Comparison of ENCODE assay signal across 9 cellular contexts in genomic region chr7:10889266-10889898, GRCh38.
DNase-seq lines count a peak whose midpoint lies in the region; ATAC-seq and TF ChIP-seq lines count a peak whose summit lies in the region.
"Had no signal": no experiment of that assay in that cellular context is flagged by ENCODE, and none has a peak within 500 bp of the region (broad histone marks: within the 10 kb centered on the region; RNA-seq: fewer than 3 reads in every experiment).

No MANE protein-coding gene starts in this region.

- TF ChIP-seq CTCF in mammary epithelial cell (conservative IDR thresholded peaks at IDR 0.05 in 1 of 2, IDR thresholded peaks at IDR 0.05 in 1 of 2; ENCODE audit: extremely low read depth in 1 of 2, insufficient read depth in 1 of 2, low read depth in 1 of 2, low read length in 2 of 2) (peak; percentile 92 to 93), kidney epithelial cell (IDR thresholded peaks at IDR 0.05; ENCODE audit: insufficient read depth, low read length, poor library complexity, severe bottlenecking) (peak; percentile 82)

- H3K27ac ChIP-seq in mammary epithelial cell (ENCODE audit: insufficient read depth, low read depth, low read length): no peak overlapping the region
- H3K27ac ChIP-seq: SJSA1 had no signal

- H3K4me3 ChIP-seq in mammary epithelial cell (replicated peaks in 1 of 3; ENCODE audit: insufficient read depth in 1 of 3, low read depth in 2 of 3, low read length in 3 of 3): no peak overlapping the region
- no peak overlapping the region for H3K4me3 ChIP-seq in kidney epithelial cell (ENCODE audit: low read depth, low read length)
- H3K4me3 ChIP-seq: SJSA1 had no signal

- no peaks in the 10 kb centered on the region for H3K4me1 ChIP-seq in mammary epithelial cell (ENCODE audit: insufficient read depth, low read length)
- H3K4me1 ChIP-seq: SJSA1 had no signal

- CTCF ChIA-PET in mammary epithelial cell (lab: Charles Lee; ENCODE audit: low non-redundant PET): no interaction called here

- no TSS peak for BruUV-seq in mammary epithelial cell (replicated peaks; lab: Mats Ljungman, UMichigan)

- H4K20me1 ChIP-seq in mammary epithelial cell (ENCODE audit: insufficient read depth, low read length): no peaks in the 10 kb centered on the region

- peak; percentile 60 to 73 for DNase-seq in AML-193 (lab: John Stamatoyannopoulos, UW)
- peak; percentile 32 to 84 (median 41) for DNase-seq in NCI-H1417 (lab: John Stamatoyannopoulos, UW)
- DNase-seq in SW480 (ENCODE audit: low spot score): peak; percentile 79
- DNase-seq in mammary epithelial cell: peak; percentile 24
- peak; percentile 14 for DNase-seq in kidney epithelial cell (ENCODE audit: low read depth)
- peak; percentile 7 to 19 for DNase-seq in stimulated activated CD4-positive, alpha-beta T cell treated with anti-CD3 and anti-CD28 coated beads, Interleukin-4, amount 100 ng/mL, for 4 hours

- no peaks in the 10 kb centered on the region for H3K79me2 ChIP-seq in mammary epithelial cell (ENCODE audit: insufficient read depth, low read length)

- 67% methylated on average over 9 of the region's 10 CpGs for WGBS in mammary epithelial cell (ENCODE audit: low coverage, missing lambda C conversion rate)

- H3K36me3 ChIP-seq in mammary epithelial cell (ENCODE audit: insufficient read depth, low read length): no peaks in the 10 kb centered on the region
- no peaks in the 10 kb centered on the region for H3K36me3 ChIP-seq in kidney epithelial cell (ENCODE audit: control insufficient read depth, insufficient read depth, low read length)
- H3K36me3 ChIP-seq: SJSA1 had no signal

- H3K9me3 ChIP-seq in mammary epithelial cell (replicated peaks; ENCODE audit: insufficient read depth, low read length): no peaks in the 10 kb centered on the region
- H3K9me3 ChIP-seq: SJSA1 had no signal

- H3K4me2 ChIP-seq in mammary epithelial cell (ENCODE audit: insufficient read depth, low read depth, low read length): no peak overlapping the region

- intact Hi-C loops in mammary epithelial cell (cut with micrococcal nuclease): loop anchor here (5.0 kb wide), 2 partner anchors 453 to 477 kb away; no protein-coding TSS in a partner anchor

- ATAC-seq in GM18517 (IDR thresholded peaks at IDR 0.05; ENCODE audit: unreplicated experiment) (peak; percentile 96), HG02938 (IDR thresholded peaks at IDR 0.05; ENCODE audit: unreplicated experiment) (peak; percentile 97)

- H3K9ac ChIP-seq in mammary epithelial cell (ENCODE audit: insufficient read depth, low read length): no peak overlapping the region

- dilution Hi-C loops in mammary epithelial cell (cut with HindIII; ENCODE audit: low sequenced_read_pairs): no loop called here

- no peak overlapping the region for H2AFZ ChIP-seq in mammary epithelial cell (ENCODE audit: low read depth, low read length)

- H3K27me3 ChIP-seq in mammary epithelial cell (ENCODE audit: insufficient read depth, low read length) (no peaks in the 10 kb centered on the region), kidney epithelial cell (ENCODE audit: control insufficient read depth, insufficient read depth, low read length) (no peaks in the 10 kb centered on the region)
- H3K27me3 ChIP-seq: SJSA1 had no signal

- in situ Hi-C loops in mammary epithelial cell (cut with MboI; ENCODE audit: low sequenced_read_pairs in 2 of 2): no loop called here

Comparison
In these comparisons a context has a peak if more than half of its experiments do, and no peak if none do; other contexts are left out.
1. DNase-seq: peak in every context shown above with its lines; median percentile 79 in SW480; 66 in AML-193; 41 in NCI-H1417; 24 in mammary epithelial cell; 14 in kidney epithelial cell; 13 in stimulated activated CD4-positive, alpha-beta T cell treated with anti-CD3 and anti-CD28 coated beads, Interleukin-4, amount 100 ng/mL, for 4 hours.